ENCODE assay signal across 8 cellular contexts in the genomic region with DNA sequence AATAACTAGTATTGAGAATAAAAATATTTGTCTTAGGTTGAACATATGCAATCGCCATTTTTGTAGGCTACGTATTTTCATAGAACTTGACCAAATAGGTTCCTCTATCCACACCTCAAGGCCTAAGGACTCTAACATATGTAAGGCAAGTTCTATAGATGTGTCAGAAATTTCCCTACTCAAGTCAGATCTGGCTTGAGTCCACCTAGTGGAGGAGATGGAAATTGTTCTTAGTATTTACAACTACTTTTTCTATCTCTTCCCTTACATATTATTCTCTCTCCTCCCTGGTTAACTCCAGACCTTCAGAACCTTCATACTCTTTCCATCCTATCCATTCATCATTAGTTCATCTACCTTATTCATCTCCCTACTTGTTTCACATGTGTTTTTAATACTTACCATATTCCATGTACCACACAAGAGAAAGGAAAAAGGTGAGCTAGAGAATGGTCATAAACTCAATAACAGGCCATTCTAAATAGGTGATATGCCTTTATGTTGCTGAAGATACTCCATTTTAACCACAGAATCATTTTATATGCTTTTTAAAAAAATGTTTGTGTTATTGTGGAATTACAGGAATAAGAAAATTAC.
DNase-seq lines count a peak whose midpoint lies in the region; ATAC-seq and TF ChIP-seq lines count a peak whose summit lies in the region.

No MANE protein-coding gene starts in this region.

- H3K36me3 ChIP-seq in SJCRH30 = no peaks in the 10 kb centered on the region
- H3K36me3 ChIP-seq in smooth muscle cell (ENCODE audit: low read depth) = no peaks in the 10 kb centered on the region

- H3K27me3 ChIP-seq in SJCRH30 (no peaks in the 10 kb centered on the region), smooth muscle cell (ENCODE audit: low read depth) (peaks cover 5% of the 10 kb centered on the region)

- no peaks in the 10 kb centered on the region for H4K20me1 ChIP-seq in smooth muscle cell (ENCODE audit: low read depth)

- H3K4me3 ChIP-seq in SJCRH30 = no peak overlapping the region
- no peak overlapping the region for H3K4me3 ChIP-seq in foreskin fibroblast (ENCODE audit: low read depth in 1 of 2, low read length in 2 of 2)
- no peak overlapping the region for H3K4me3 ChIP-seq in smooth muscle cell

- H3K79me2 ChIP-seq in smooth muscle cell (ENCODE audit: low read depth) = no peaks in the 10 kb centered on the region

- peak; percentile 46 for TF ChIP-seq CTCF in foreskin fibroblast (IDR thresholded peaks at IDR 0.05; ENCODE audit: low read depth, low read length)
- peak; percentile 54 for TF ChIP-seq CTCF in smooth muscle cell (IDR thresholded peaks at IDR 0.05; ENCODE audit: borderline replicate concordance, insufficient read depth, poor library complexity, severe bottlenecking)

- DNase-seq in NCI-H446 (lab: John Stamatoyannopoulos, UW) (peak; percentile 24 to 44), NCI-H446 treated with DMSO at 0.1 percent for 48 hours (lab: John Stamatoyannopoulos, UW) (no peak), HS-5 (ENCODE audit: low read depth) (peak; percentile 29), SJCRH30 (peak; percentile 9 to 65), foreskin fibroblast (peak; percentile 24 to 67), smooth muscle cell (lab: John Stamatoyannopoulos, UW; ENCODE audit: unreplicated experiment) (no peak), middle frontal gyrus (ENCODE audit: extremely low spot score, low spot score) (no peak)

- H3K9me3 ChIP-seq in SJCRH30 (replicated peaks) (no peaks in the 10 kb centered on the region), smooth muscle cell (replicated peaks; ENCODE audit: low read depth) (no peaks in the 10 kb centered on the region)

- H2AFZ ChIP-seq in smooth muscle cell (ENCODE audit: low read depth) = no peak overlapping the region

- H3K27ac ChIP-seq in SJCRH30 (no peak overlapping the region), smooth muscle cell (ENCODE audit: low read depth) (no peak overlapping the region)

- H3K4me1 ChIP-seq in SJCRH30 (no peaks in the 10 kb centered on the region), smooth muscle cell (ENCODE audit: low read depth) (peaks cover 11% of the 10 kb centered on the region)

- H3F3A ChIP-seq in smooth muscle cell (ENCODE audit: low read depth) = no peaks in the 10 kb centered on the region

- H3K4me2 ChIP-seq in smooth muscle cell = no peak overlapping the region

- 81% methylated on average over 2 of the region's 2 CpGs for WGBS in smooth muscle cell (ENCODE audit: low lambda C conversion rate)

- no peak overlapping the region for H3K9ac ChIP-seq in smooth muscle cell (ENCODE audit: low read depth)

- peak; percentile 86 for ATAC-seq in GM21515 (IDR thresholded peaks at IDR 0.05; ENCODE audit: unreplicated experiment)

Comparison
In these comparisons a context has a peak if more than half of its experiments do, and no peak if none do; other contexts are left out.
1. DNase-seq: peak in NCI-H446 (2 of 2), HS-5 (single experiment), SJCRH30 (2 of 2) and foreskin fibroblast (2 of 2); none in NCI-H446 treated with DMSO at 0.1 percent for 48 hours (single experiment), smooth muscle cell (single experiment) and middle frontal gyrus (single experiment).